In the genomic region with DNA sequence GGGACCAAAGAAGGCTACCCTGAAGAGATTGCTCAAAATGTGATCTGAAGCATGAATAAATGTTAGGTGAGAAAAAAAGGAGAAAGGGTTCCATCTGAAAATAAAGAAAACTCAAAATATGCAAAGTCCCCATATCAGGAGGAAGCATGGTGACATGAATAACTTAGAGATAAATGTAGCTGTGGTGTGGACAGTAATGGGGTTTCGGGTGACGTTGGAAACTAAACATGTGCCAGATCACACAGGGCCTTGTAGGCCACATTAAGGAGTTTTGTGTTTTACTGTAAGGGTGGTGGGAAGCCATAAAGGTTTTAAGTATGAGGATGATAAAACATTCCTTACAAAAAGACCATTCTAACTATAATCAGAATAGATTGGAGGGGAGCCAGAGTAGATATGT, we compare ENCODE assay signal across 1 cellular context.
TF ChIP-seq lines count a peak whose summit lies in the region.

No MANE protein-coding gene starts in this region.

TF ChIP-seq in WTC11, 78 proteins besides CTCF, POLR2A, EP300 and RAD21 (continued from another document):
- TF ChIP-seq, protein P1, sequence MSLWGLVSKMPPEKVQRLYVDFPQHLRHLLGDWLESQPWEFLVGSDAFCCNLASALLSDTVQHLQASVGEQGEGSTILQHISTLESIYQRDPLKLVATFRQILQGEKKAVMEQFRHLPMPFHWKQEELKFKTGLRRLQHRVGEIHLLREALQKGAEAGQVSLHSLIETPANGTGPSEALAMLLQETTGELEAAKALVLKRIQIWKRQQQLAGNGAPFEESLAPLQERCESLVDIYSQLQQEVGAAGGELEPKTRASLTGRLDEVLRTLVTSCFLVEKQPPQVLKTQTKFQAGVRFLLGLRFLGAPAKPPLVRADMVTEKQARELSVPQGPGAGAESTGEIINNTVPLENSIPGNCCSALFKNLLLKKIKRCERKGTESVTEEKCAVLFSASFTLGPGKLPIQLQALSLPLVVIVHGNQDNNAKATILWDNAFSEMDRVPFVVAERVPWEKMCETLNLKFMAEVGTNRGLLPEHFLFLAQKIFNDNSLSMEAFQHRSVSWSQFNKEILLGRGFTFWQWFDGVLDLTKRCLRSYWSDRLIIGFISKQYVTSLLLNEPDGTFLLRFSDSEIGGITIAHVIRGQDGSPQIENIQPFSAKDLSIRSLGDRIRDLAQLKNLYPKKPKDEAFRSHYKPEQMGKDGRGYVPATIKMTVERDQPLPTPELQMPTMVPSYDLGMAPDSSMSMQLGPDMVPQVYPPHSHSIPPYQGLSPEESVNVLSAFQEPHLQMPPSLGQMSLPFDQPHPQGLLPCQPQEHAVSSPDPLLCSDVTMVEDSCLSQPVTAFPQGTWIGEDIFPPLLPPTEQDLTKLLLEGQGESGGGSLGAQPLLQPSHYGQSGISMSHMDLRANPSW (CRISPR knock-in tag; conservative IDR thresholded peaks at IDR 0.05; ENCODE audit: low read depth) = no peak
- TF ChIP-seq, protein P2, sequence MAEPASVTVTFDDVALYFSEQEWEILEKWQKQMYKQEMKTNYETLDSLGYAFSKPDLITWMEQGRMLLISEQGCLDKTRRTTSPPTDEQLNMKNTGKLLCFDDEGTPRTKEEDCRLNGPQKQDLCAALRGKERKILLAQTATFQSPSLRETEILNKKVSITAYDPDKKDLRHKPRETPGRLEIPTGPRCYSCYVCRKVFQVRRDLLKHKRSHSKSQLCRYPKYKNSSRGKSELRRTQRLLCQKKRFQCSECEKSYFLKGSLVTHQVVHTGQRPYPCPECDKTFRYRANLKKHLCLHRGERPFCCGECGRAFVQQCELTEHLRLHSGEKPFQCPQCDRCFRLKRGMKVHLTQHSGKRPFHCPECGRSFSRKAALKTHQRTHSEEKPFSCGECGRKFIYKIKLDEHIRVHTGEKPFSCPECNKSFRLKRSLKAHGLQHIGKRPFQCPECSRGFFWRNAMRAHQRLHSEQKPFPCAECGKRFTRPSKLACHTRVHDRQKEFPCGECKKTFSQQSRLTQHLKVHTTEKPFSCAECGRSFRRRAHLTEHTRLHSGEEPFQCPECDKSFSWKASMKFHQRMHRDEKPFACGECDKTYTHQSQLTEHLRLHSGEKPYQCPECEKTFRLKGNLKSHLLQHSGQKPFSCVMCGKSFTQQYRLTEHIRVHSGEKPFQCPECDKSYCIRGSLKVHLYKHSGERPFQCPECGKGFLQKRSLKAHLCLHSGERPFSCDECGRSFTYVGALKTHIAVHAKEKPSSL (CRISPR knock-in tag; conservative IDR thresholded peaks at IDR 0.05) = no peak
- TF ChIP-seq, protein P3, sequence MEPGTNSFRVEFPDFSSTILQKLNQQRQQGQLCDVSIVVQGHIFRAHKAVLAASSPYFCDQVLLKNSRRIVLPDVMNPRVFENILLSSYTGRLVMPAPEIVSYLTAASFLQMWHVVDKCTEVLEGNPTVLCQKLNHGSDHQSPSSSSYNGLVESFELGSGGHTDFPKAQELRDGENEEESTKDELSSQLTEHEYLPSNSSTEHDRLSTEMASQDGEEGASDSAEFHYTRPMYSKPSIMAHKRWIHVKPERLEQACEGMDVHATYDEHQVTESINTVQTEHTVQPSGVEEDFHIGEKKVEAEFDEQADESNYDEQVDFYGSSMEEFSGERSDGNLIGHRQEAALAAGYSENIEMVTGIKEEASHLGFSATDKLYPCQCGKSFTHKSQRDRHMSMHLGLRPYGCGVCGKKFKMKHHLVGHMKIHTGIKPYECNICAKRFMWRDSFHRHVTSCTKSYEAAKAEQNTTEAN (CRISPR knock-in tag; IDR thresholded peaks at IDR 0.05) = no peak
